In the genomic region with DNA sequence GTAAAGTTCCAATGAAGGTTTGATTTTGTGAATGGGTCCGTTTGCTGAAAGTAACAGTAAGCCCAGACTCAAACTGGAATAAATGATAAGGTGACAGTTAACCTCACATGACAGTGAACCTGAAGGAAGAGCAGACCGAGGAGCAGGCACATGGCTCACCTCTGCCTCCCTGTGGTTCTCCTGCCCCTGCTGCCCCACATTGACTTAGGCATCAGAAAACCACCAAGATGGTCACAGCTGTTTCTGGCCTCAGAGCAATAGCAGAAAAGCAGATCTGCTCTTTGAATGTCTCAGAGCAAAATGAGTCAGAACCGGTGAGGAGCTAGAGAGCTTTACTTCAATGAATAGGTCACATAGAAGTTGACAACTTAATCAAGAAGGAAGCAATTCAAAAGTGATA, we compare ENCODE assay signal across 11 cellular contexts.
A peak's percentile ranks its signal among the peaks of the same experiment; 100 is the strongest.
DNase-seq lines count a peak whose midpoint lies in the region; ATAC-seq and TF ChIP-seq lines count a peak whose summit lies in the region.
"Had no signal": no experiment of that assay in that cellular context is flagged by ENCODE, and none has a peak within 500 bp of the region (broad histone marks: within the 10 kb centered on the region; RNA-seq: fewer than 3 reads in every experiment).

No MANE protein-coding gene starts in this region.

- H3K4me1 Mint-ChIP-seq in endothelial cell (ENCODE audit: unreplicated experiment) (peaks cover 10% of the 10 kb centered on the region), CD14-positive monocyte (peaks cover 16% of the 10 kb centered on the region)
- H3K4me1 Mint-ChIP-seq in CD8-positive, alpha-beta T cell (ENCODE audit: low read depth): no peaks in the 10 kb centered on the region

- TF ChIP-seq CTCF in endothelial cell (IDR thresholded peaks at IDR 0.05; ENCODE audit: unreplicated experiment): no peak
- TF ChIP-seq CTCF in CD8-positive, alpha-beta T cell (IDR thresholded peaks at IDR 0.05): no peak
- no peak for TF ChIP-seq CTCF in CD14-positive monocyte (IDR thresholded peaks at IDR 0.05)

- H3K4me3 ChIP-seq in CD8-positive, alpha-beta T cell (ENCODE audit: low read depth, low read length): no peak overlapping the region

- CTCF ChIA-PET in CD8-positive, alpha-beta T cell (lab: Charles Lee): no interaction called here

- H3K36me3 ChIP-seq in CD8-positive, alpha-beta T cell (ENCODE audit: insufficient read depth, low read length): no peaks in the 10 kb centered on the region

- H3K27me3 Mint-ChIP-seq in endothelial cell (ENCODE audit: unreplicated experiment) (no peaks in the 10 kb centered on the region), CD14-positive monocyte (ENCODE audit: low read depth in 3 of 3) (no peaks in the 10 kb centered on the region)
- H3K27me3 Mint-ChIP-seq in CD8-positive, alpha-beta T cell (ENCODE audit: low read depth): no peaks in the 10 kb centered on the region

- intact Hi-C loops in CD8-positive, alpha-beta T cell (cut with DNase I, micrococcal nuclease): loop anchor here in 1 of 2 experiments (5.0 kb wide), 1 partner anchor 1216 kb away; no protein-coding TSS in a partner anchor
- intact Hi-C loops in CD14-positive monocyte (cut with micrococcal nuclease): no loop called here

- no peaks in the 10 kb centered on the region for H3K36me3 Mint-ChIP-seq in endothelial cell (ENCODE audit: low read depth, unreplicated experiment)
- H3K36me3 Mint-ChIP-seq in CD8-positive, alpha-beta T cell: no peaks in the 10 kb centered on the region
- no peaks in the 10 kb centered on the region for H3K36me3 Mint-ChIP-seq in CD14-positive monocyte
- H3K36me3 Mint-ChIP-seq: activated naive CD4-positive, alpha-beta T cell treated with anti-CD3 and anti-CD28 coated beads, Interleukin-2, amount 50 U/mL, for 72 hours had no signal

- no peak for ATAC-seq in CD8-positive, alpha-beta T cell

- no peaks in the 10 kb centered on the region for H3K27me3 ChIP-seq in CD8-positive, alpha-beta T cell (ENCODE audit: insufficient read depth, low read length)

- H3K4me3 Mint-ChIP-seq in endothelial cell (ENCODE audit: unreplicated experiment): no peak overlapping the region
- H3K4me3 Mint-ChIP-seq in CD8-positive, alpha-beta T cell: no peak overlapping the region
- no peak overlapping the region for H3K4me3 Mint-ChIP-seq in CD14-positive monocyte
- H3K4me3 Mint-ChIP-seq: T-helper 1 cell treated with Interleukin-12 subunit alpha and Interleukin-12 subunit beta and Interleukin-4 antibody, amounts not matched to agents 30 μg/mL and 1 μg/mL, for 36 hours had no signal

- no peaks in the 10 kb centered on the region for H3K9me3 Mint-ChIP-seq in endothelial cell (ENCODE audit: unreplicated experiment)
- H3K9me3 Mint-ChIP-seq in CD8-positive, alpha-beta T cell: no peaks in the 10 kb centered on the region
- H3K9me3 Mint-ChIP-seq in CD14-positive monocyte: no peaks in the 10 kb centered on the region
- H3K9me3 Mint-ChIP-seq: activated naive CD4-positive, alpha-beta T cell treated with anti-CD3 and anti-CD28 coated beads, Interleukin-2, amount 50 U/mL, for 72 hours; T-helper 1 cell treated with Interleukin-12 subunit alpha and Interleukin-12 subunit beta and Interleukin-4 antibody, amounts not matched to agents 30 μg/mL and 1 μg/mL, for 36 hours had no signal

- POLR2A ChIA-PET in CD8-positive, alpha-beta T cell (lab: Charles Lee): no interaction called here

- H3K27ac Mint-ChIP-seq in endothelial cell (ENCODE audit: unreplicated experiment) (no peak overlapping the region), CD14-positive monocyte (no peak overlapping the region)
- H3K27ac Mint-ChIP-seq in CD8-positive, alpha-beta T cell: no peak overlapping the region
- H3K27ac Mint-ChIP-seq: activated naive CD4-positive, alpha-beta T cell treated with anti-CD3 and anti-CD28 coated beads, Interleukin-2, amount 50 U/mL, for 72 hours; T-helper 1 cell treated with Interleukin-12 subunit alpha and Interleukin-12 subunit beta and Interleukin-4 antibody, amounts not matched to agents 30 μg/mL and 1 μg/mL, for 36 hours had no signal

- peak; percentile 5 for DNase-seq in stimulated activated CD4-positive, alpha-beta T cell treated with anti-CD3 and anti-CD28 coated beads, Interleukin-15, amount 100 ng/mL, for 24 hours
- no peak for DNase-seq in stimulated activated CD4-positive, alpha-beta T cell treated with anti-CD3 and anti-CD28 coated beads, Interleukin-4, amount 100 ng/mL, for 1 hour
- DNase-seq in NCI-H146 (lab: John Stamatoyannopoulos, UW): peak; percentile 55
- DNase-seq in endothelial cell (ENCODE audit: low spot score): peak; percentile 10
- DNase-seq in pons (ENCODE audit: low spot score): no peak
- DNase-seq in CD8-positive, alpha-beta T cell: no peak
- DNase-seq in CD14-positive monocyte (ENCODE audit: low spot score): no peak
- DNase-seq in SHP77 treated with DMSO at 0.1 percent for 48 hours (lab: John Stamatoyannopoulos, UW): no peak
- DNase-seq: stimulated activated CD8-positive, alpha-beta memory T cell treated with anti-CD3 and anti-CD28 coated beads, Interleukin-4, amount 100 ng/mL, for 48 hours had no signal

- no peak overlapping the region for H3K27ac ChIP-seq in CD8-positive, alpha-beta T cell (ENCODE audit: low read depth, low read length)

- H3K4me1 ChIP-seq in CD8-positive, alpha-beta T cell (ENCODE audit: insufficient read depth, low read length): no peaks in the 10 kb centered on the region

- no peaks in the 10 kb centered on the region for H3K9me3 ChIP-seq in CD8-positive, alpha-beta T cell (ENCODE audit: low read length)

Comparison
In these comparisons a context has a peak if more than half of its experiments do, and no peak if none do; other contexts are left out.
1. DNase-seq: peak in stimulated activated CD4-positive, alpha-beta T cell treated with anti-CD3 and anti-CD28 coated beads, Interleukin-15, amount 100 ng/mL, for 24 hours (single experiment), NCI-H146 (single experiment) and endothelial cell (single experiment); none in stimulated activated CD4-positive, alpha-beta T cell treated with anti-CD3 and anti-CD28 coated beads, Interleukin-4, amount 100 ng/mL, for 1 hour (single experiment), pons (single experiment), CD8-positive, alpha-beta T cell (0 of 7), CD14-positive monocyte (single experiment) and SHP77 treated with DMSO at 0.1 percent for 48 hours (single experiment).